In genomic region chr2:62577994-62578836, GRCh38 we compare ENCODE assay signal across 13 cellular contexts.
A peak's percentile ranks its signal among the peaks of the same experiment; 100 is the strongest.
DNase-seq lines count a peak whose midpoint lies in the region; ATAC-seq and TF ChIP-seq lines count a peak whose summit lies in the region.
"Had no signal": no experiment of that assay in that cellular context is flagged by ENCODE, and none has a peak within 500 bp of the region (broad histone marks: within the 10 kb centered on the region; RNA-seq: fewer than 3 reads in every experiment).

No MANE protein-coding gene starts in this region.

- H3K27me3 ChIP-seq in SJSA1 (replicated peaks) (no peaks in the 10 kb centered on the region), fibroblast of lung (ENCODE audit: control insufficient read depth, insufficient read depth, low read length) (no peaks in the 10 kb centered on the region), aorta (ENCODE audit: control insufficient read depth in 1 of 2, insufficient read depth in 2 of 2, low read length in 1 of 2) (no peaks in the 10 kb centered on the region)
- H3K27me3 ChIP-seq: heart right ventricle had no signal

- 26 to 29% methylated on average over 2 of the region's 2 CpGs for WGBS in aorta, 2 donors

- no peak overlapping the region for H3K27ac Mint-ChIP-seq in activated CD4-positive, alpha-beta memory T cell treated with anti-CD3 and anti-CD28 coated beads for 36 hours
- H3K27ac Mint-ChIP-seq: activated naive CD4-positive, alpha-beta T cell treated with anti-CD3 and anti-CD28 coated beads, Interleukin-2, amount 50 U/mL, for 24 hours; natural killer cell treated with Interleukin-12 subunit alpha and Interleukin-12 subunit beta and Interleukin-15 and Interleukin-18, amount 100 ng/mL, for 72 hours had no signal

- no peak overlapping the region for H3K9ac ChIP-seq in fibroblast of lung (ENCODE audit: insufficient read depth, low read length)

- CTCF ChIA-PET in activated CD4-positive, alpha-beta memory T cell treated with anti-CD3 and anti-CD28 coated beads for 36 hours (lab: Charles Lee): no interaction called here

- H3K4me1 ChIP-seq in SJSA1 (replicated peaks): peaks cover 39% of the 10 kb centered on the region
- H3K4me1 ChIP-seq in fibroblast of lung (ENCODE audit: control insufficient read depth, extremely low read depth, insufficient read depth, low read length): peaks cover 20% of the 10 kb centered on the region
- H3K4me1 ChIP-seq in aorta (ENCODE audit: control insufficient read depth in 1 of 2, insufficient read depth in 2 of 2, low read length in 2 of 2): no peaks in the 10 kb centered on the region

- POLR2A ChIA-PET in activated CD4-positive, alpha-beta memory T cell treated with anti-CD3 and anti-CD28 coated beads for 36 hours (lab: Charles Lee): no interaction called here

- H3K4me3 ChIP-seq in SJSA1: no peak overlapping the region
- H3K4me3 ChIP-seq in fibroblast of lung (replicated peaks in 1 of 4; ENCODE audit: control extremely low read depth in 1 of 4, insufficient read depth in 1 of 4, low read depth in 3 of 4, low read length in 4 of 4): no peak overlapping the region
- no peak overlapping the region for H3K4me3 ChIP-seq in aorta (ENCODE audit: low read length in 2 of 2)
- H3K4me3 ChIP-seq: heart right ventricle had no signal

- H3K36me3 Mint-ChIP-seq in activated CD4-positive, alpha-beta memory T cell treated with anti-CD3 and anti-CD28 coated beads for 36 hours: no peaks in the 10 kb centered on the region
- H3K36me3 Mint-ChIP-seq: activated naive CD4-positive, alpha-beta T cell treated with anti-CD3 and anti-CD28 coated beads, Interleukin-2, amount 50 U/mL, for 24 hours; natural killer cell treated with Interleukin-12 subunit alpha and Interleukin-12 subunit beta and Interleukin-15 and Interleukin-18, amount 100 ng/mL, for 72 hours had no signal

- no peaks in the 10 kb centered on the region for H3K9me3 Mint-ChIP-seq in activated CD4-positive, alpha-beta memory T cell treated with anti-CD3 and anti-CD28 coated beads for 36 hours
- H3K9me3 Mint-ChIP-seq: activated naive CD4-positive, alpha-beta T cell treated with anti-CD3 and anti-CD28 coated beads, Interleukin-2, amount 50 U/mL, for 24 hours; natural killer cell treated with Interleukin-12 subunit alpha and Interleukin-12 subunit beta and Interleukin-15 and Interleukin-18, amount 100 ng/mL, for 72 hours had no signal

- H3K4me1 Mint-ChIP-seq in activated CD4-positive, alpha-beta memory T cell treated with anti-CD3 and anti-CD28 coated beads for 36 hours (ENCODE audit: low read depth): no peaks in the 10 kb centered on the region
- H3K4me1 Mint-ChIP-seq: activated naive CD4-positive, alpha-beta T cell treated with anti-CD3 and anti-CD28 coated beads, Interleukin-2, amount 50 U/mL, for 24 hours had no signal

- H3K9me3 ChIP-seq in SJSA1 (replicated peaks): no peaks in the 10 kb centered on the region
- H3K9me3 ChIP-seq in fibroblast of lung (ENCODE audit: control insufficient read depth, insufficient read depth, low read depth, low read length): no peaks in the 10 kb centered on the region
- H3K9me3 ChIP-seq in aorta (ENCODE audit: control insufficient read depth, low read length): no peaks in the 10 kb centered on the region
- H3K9me3 ChIP-seq: heart right ventricle had no signal

- no peaks in the 10 kb centered on the region for H4K20me1 ChIP-seq in fibroblast of lung (ENCODE audit: control insufficient read depth, extremely low read depth, insufficient read depth, low read length)

- H3K27ac ChIP-seq in SJSA1: peak overlapping the region; percentile 88
- H3K27ac ChIP-seq in fibroblast of lung (ENCODE audit: insufficient read depth, low read length): peak overlapping the region; percentile 76
- H3K27ac ChIP-seq in aorta (ENCODE audit: low read depth in 1 of 2, low read length in 2 of 2): no peak overlapping the region
- H3K27ac ChIP-seq: heart right ventricle had no signal

- intact Hi-C loops in aorta (cut with DNase I): no loop called here
- intact Hi-C loops in activated CD4-positive, alpha-beta memory T cell treated with anti-CD3 and anti-CD28 coated beads for 36 hours (cut with micrococcal nuclease): no loop called here

- H3K36me3 ChIP-seq in SJSA1 (no peaks in the 10 kb centered on the region), fibroblast of lung (ENCODE audit: control insufficient read depth, insufficient read depth, low read length) (no peaks in the 10 kb centered on the region), aorta (ENCODE audit: control insufficient read depth in 1 of 2, insufficient read depth in 2 of 2, low read length in 1 of 2) (no peaks in the 10 kb centered on the region)
- H3K36me3 ChIP-seq: heart right ventricle had no signal

- H3K79me2 ChIP-seq in fibroblast of lung (ENCODE audit: control insufficient read depth, insufficient read depth, low read length): no peaks in the 10 kb centered on the region

- peaks cover 2% of the 10 kb centered on the region for H3K27me3 Mint-ChIP-seq in activated CD4-positive, alpha-beta memory T cell treated with anti-CD3 and anti-CD28 coated beads for 36 hours

- TF ChIP-seq CTCF in fibroblast of lung (conservative IDR thresholded peaks at IDR 0.05 in 1 of 2, IDR thresholded peaks at IDR 0.05 in 1 of 2; ENCODE audit: low read depth in 1 of 2, low read length in 2 of 2): no peak
- TF ChIP-seq CTCF in GM13977 (IDR thresholded peaks at IDR 0.05; ENCODE audit: extremely low read depth, insufficient read depth, missing control alignments): no peak

- in situ Hi-C loops in GM13977 (cut with MboI; ENCODE audit: low pct_unique_long_range_greater_than_20kb, low sequenced_read_pairs, unreplicated experiment): no loop called here

- ATAC-seq in aorta (ENCODE audit: low FRiP score) (no peak), left lobe of liver (no peak)
- ATAC-seq: activated CD4-positive, CD25-positive, alpha-beta regulatory T cell treated with anti-CD3 and anti-CD28 coated beads, Interleukin-2, amount 50 U/mL, for 24 hours; natural killer cell treated with Interleukin-12 subunit alpha and Interleukin-12 subunit beta and Interleukin-15 and Interleukin-18, amount 100 ng/mL, for 72 hours had no signal

- peak; percentile 91 for DNase-seq in EH (ENCODE audit: low read depth)
- peak; percentile 45 to 64 for DNase-seq in SJSA1 (ENCODE audit: low read depth in 1 of 2, low spot score in 2 of 2)
- DNase-seq in fibroblast of lung (ENCODE audit: low read depth in 2 of 2): peak; percentile 81 to 97
- peak; percentile 91 for DNase-seq in renal cortical epithelial cell (ENCODE audit: low read depth)
- DNase-seq in aorta: no peak
- DNase-seq in GM13977 (ENCODE audit: low spot score): no peak
- no peak for DNase-seq in left lobe of liver (ENCODE audit: low spot score)
- no peak for DNase-seq in activated CD4-positive, alpha-beta memory T cell treated with anti-CD3 and anti-CD28 coated beads for 36 hours
- DNase-seq: DMS153, heart right ventricle had no signal

- no peak overlapping the region for H2AFZ ChIP-seq in fibroblast of lung (ENCODE audit: low read length)

- peak overlapping the region; percentile 16 for H3K4me2 ChIP-seq in fibroblast of lung (ENCODE audit: extremely low read depth, insufficient read depth, low read length)

- no peak overlapping the region for H3K4me3 Mint-ChIP-seq in activated CD4-positive, alpha-beta memory T cell treated with anti-CD3 and anti-CD28 coated beads for 36 hours
- H3K4me3 Mint-ChIP-seq: activated naive CD4-positive, alpha-beta T cell treated with anti-CD3 and anti-CD28 coated beads, Interleukin-2, amount 50 U/mL, for 24 hours; natural killer cell treated with Interleukin-12 subunit alpha and Interleukin-12 subunit beta and Interleukin-15 and Interleukin-18, amount 100 ng/mL, for 72 hours had no signal

Comparison
In these comparisons a context has a peak if more than half of its experiments do, and no peak if none do; other contexts are left out.
1. DNase-seq: peak in EH (single experiment), SJSA1 (2 of 2), fibroblast of lung (2 of 2) and renal cortical epithelial cell (single experiment); none in aorta (0 of 2), GM13977 (single experiment), left lobe of liver (single experiment) and activated CD4-positive, alpha-beta memory T cell treated with anti-CD3 and anti-CD28 coated beads for 36 hours (single experiment).
2. H3K27ac ChIP-seq: peak in SJSA1 (single experiment) and fibroblast of lung (single experiment); none in aorta (0 of 2).